Comparison of ENCODE assay signal across 22 cellular contexts in the genomic region with DNA sequence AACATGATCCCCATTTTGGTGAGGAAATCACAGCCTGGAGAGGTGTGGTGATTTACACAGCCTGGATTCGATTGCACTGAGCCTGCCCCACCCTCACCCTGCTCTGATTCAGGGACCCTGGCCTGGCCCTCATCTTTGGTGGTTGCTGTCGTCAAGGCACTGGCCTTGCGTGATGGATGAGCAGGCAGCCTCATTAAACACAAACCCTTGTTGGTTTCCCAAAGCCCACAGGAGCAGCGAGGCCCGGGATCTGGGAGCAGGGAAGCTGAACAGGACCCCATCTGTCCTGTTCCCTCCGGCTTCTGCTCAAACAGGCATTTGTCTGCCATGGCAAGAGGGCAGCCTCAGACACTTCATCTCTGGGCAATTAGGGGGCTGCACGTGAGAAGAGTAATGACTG.
"Had no signal": no experiment of that assay in that cellular context is flagged by ENCODE, and none has a peak within 500 bp of the region (broad histone marks: within the 10 kb centered on the region; RNA-seq: fewer than 3 reads in every experiment).

No MANE protein-coding gene starts in this region.

- H3K27ac Mint-ChIP-seq: activated T-cell treated with anti-CD3 and anti-CD28 coated beads, Interleukin-2, amount 50 U/mL, for 72 hours; naive thymus-derived CD4-positive, alpha-beta T cell had no signal

- H3K4me3 Mint-ChIP-seq: activated T-cell treated with anti-CD3 and anti-CD28 coated beads, Interleukin-2, amount 50 U/mL, for 72 hours; central memory CD8-positive, alpha-beta T cell; naive thymus-derived CD4-positive, alpha-beta T cell had no signal

- H3K4me1 ChIP-seq: colonic mucosa, gastroesophageal sphincter, heart right ventricle, pancreas had no signal

- DNase-seq: activated CD4-positive, alpha-beta T cell treated with anti-CD3 and anti-CD28 coated beads for 1 hour; activated CD8-positive, alpha-beta memory T cell treated with anti-CD3 and anti-CD28 coated beads for 24 hours; activated CD8-positive, alpha-beta memory T cell treated with anti-CD3 and anti-CD28 coated beads, Interleukin-2, amount 50 U/mL, for 48 hours; activated effector memory CD4-positive, alpha-beta T cell treated with anti-CD3 and anti-CD28 coated beads, Interleukin-2, amount 50 U/mL, for 16 hours; activated naive CD4-positive, alpha-beta T cell treated with anti-CD3 and anti-CD28 coated beads, Interleukin-2, amount 50 U/mL, for 16 hours; activated T-cell treated with anti-CD3 and anti-CD28 coated beads, Interleukin-2, amount 50 U/mL, for 72 hours; aorta; brain microvascular endothelial cell; colonic mucosa; heart right ventricle; kidney glomerular epithelial cell; left ventricle myocardium superior; mucosa of descending colon; naive thymus-derived CD4-positive, alpha-beta T cell; pancreas; stimulated activated CD4-positive, alpha-beta T cell treated with anti-CD3 and anti-CD28 coated beads, Interleukin-4, amount 100 ng/mL, for 1 hour; WERI-Rb-1 had no signal

- H3K36me3 ChIP-seq: brain microvascular endothelial cell, colonic mucosa, gastroesophageal sphincter, heart right ventricle, neutrophil, pancreas, WERI-Rb-1 had no signal

- H3K9me3 Mint-ChIP-seq: central memory CD8-positive, alpha-beta T cell had no signal

- H3K27ac ChIP-seq: brain microvascular endothelial cell, colonic mucosa, gastroesophageal sphincter, heart right ventricle, neutrophil, pancreas, WERI-Rb-1 had no signal

- FAIRE-seq: endometrium, pancreas had no signal

- H3K4me2 ChIP-seq: smooth muscle cell had no signal

- H3K9me3 ChIP-seq: colonic mucosa, neutrophil, pancreas had no signal

- H3K27me3 Mint-ChIP-seq: naive thymus-derived CD4-positive, alpha-beta T cell had no signal

- H3K27me3 ChIP-seq: brain microvascular endothelial cell, colonic mucosa, neutrophil, pancreas had no signal

- H3K4me3 ChIP-seq: colonic mucosa, gastroesophageal sphincter, heart right ventricle, mucosa of descending colon, pancreas, smooth muscle cell had no signal
